Comparison of ENCODE assay signal across 1 cellular context in genomic region chr2:64652231-64653173, GRCh38.
TF ChIP-seq lines count a peak whose summit lies in the region.

No MANE protein-coding gene starts in this region.

TF ChIP-seq in GM12878, 131 proteins besides CTCF, POLR2A, EP300 and RAD21 (continued from another document):
- TF ChIP-seq FOS (IDR thresholded peaks at IDR 0.05; ENCODE audit: borderline replicate concordance, extremely low read depth, insufficient read length) (no peak), ZBTB11 (CRISPR knock-in tag; IDR thresholded peaks at IDR 0.05) (no peak), EGR1 (IDR thresholded peaks at IDR 0.05; ENCODE audit: borderline replicate concordance in 1 of 2, low read depth in 2 of 2, low read length in 2 of 2) (no peak), SMAD1 (IDR thresholded peaks at IDR 0.05; ENCODE audit: low read depth, partially characterized antibody) (no peak), ZBTB4 (CRISPR knock-in tag; IDR thresholded peaks at IDR 0.05) (no peak), SMC3 (IDR thresholded peaks at IDR 0.05; ENCODE audit: borderline replicate concordance, low read length) (no peak), RUNX3 (IDR thresholded peaks at IDR 0.05; ENCODE audit: low read length) (peak; percentile 68), E2F8 (IDR thresholded peaks at IDR 0.05; ENCODE audit: low read depth, partially characterized antibody) (no peak)
